10 cellular contexts compared by ENCODE assay signal in the genomic region with DNA sequence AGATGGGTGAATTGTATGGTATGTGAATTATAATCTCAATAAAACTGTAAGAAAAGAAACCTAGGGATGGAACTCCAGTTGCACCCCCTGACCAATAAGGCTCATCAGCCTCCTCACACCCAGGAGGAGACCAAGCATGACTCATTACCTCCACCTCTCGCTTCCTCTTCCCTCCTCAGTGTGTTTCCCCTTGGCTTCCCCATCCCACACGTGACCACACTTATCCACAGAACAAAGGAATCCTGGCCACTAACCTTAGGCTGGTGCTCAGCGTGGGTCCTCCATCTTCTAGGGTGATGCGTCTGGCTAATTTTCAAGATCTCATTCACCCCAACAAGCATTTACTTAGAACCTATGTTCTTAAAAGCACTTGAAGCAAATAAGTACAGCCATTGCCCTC. TPM values are rescaled to one million over a fixed set of nuclear protein-coding genes. Genes with fewer than 3 reads are reported as not detected.
DNase-seq lines count a peak whose midpoint lies in the region; ATAC-seq, FAIRE-seq and TF ChIP-seq lines count a peak whose summit lies in the region.
"Had no signal": no experiment of that assay in that cellular context is flagged by ENCODE, and none has a peak within 500 bp of the region (broad histone marks: within the 10 kb centered on the region; RNA-seq: fewer than 3 reads in every experiment).

No MANE protein-coding gene starts in this region.

- H3K36me3 Mint-ChIP-seq in naive thymus-derived CD4-positive, alpha-beta T cell, result peaks cover 0 to 5% (median 3%) of the 10 kb centered on the region in 5 donors

- peak overlapping the region in 1 of 9 donors; percentile 54 for H3K27ac Mint-ChIP-seq in naive thymus-derived CD4-positive, alpha-beta T cell
- H3K27ac Mint-ChIP-seq: nephron had no signal

- no peak for TF ChIP-seq CTCF in vagina (IDR thresholded peaks at IDR 0.05)
- no peak for TF ChIP-seq CTCF in kidney (IDR thresholded peaks at IDR 0.05; ENCODE audit: borderline replicate concordance, extremely low read depth, insufficient read depth)

- peaks cover 0 to 31% (median 0%) of the 10 kb centered on the region in 5 donors for H3K27me3 Mint-ChIP-seq in naive thymus-derived CD4-positive, alpha-beta T cell

- no peak for FAIRE-seq in kidney (lab: Jason Lieb, UNC)

- no peak overlapping the region for H3K9ac ChIP-seq in kidney (ENCODE audit: low read length in 2 of 2)

- H3K4me3 ChIP-seq in naive thymus-derived CD4-positive, alpha-beta T cell (ENCODE audit: low read length), result no peak overlapping the region
- H3K4me3 ChIP-seq in vagina, result no peak overlapping the region
- H3K4me3 ChIP-seq in kidney (ENCODE audit: low read length in 2 of 2), result no peak overlapping the region

- peaks cover 0 to 6% (median 0%) of the 10 kb centered on the region in 3 experiments for H3K9me3 ChIP-seq in naive thymus-derived CD4-positive, alpha-beta T cell (ENCODE audit: control insufficient read depth in 2 of 3, low read length in 3 of 3)
- no peaks in the 10 kb centered on the region for H3K9me3 ChIP-seq in vagina
- H3K9me3 ChIP-seq in kidney (ENCODE audit: control insufficient read depth in 1 of 2, low read length in 2 of 2), result peaks cover 0 to 3% of the 10 kb centered on the region in 2 donors

- POLR2A ChIA-PET in naive thymus-derived CD4-positive, alpha-beta T cell (lab: Charles Lee), result no interaction called here

- H3K9me3 Mint-ChIP-seq in naive thymus-derived CD4-positive, alpha-beta T cell, result peaks cover 0 to 19% (median 5%) of the 10 kb centered on the region in 11 donors

- peak; percentile 84 for ATAC-seq in naive thymus-derived CD4-positive, alpha-beta T cell
- no peak for ATAC-seq in GM21737 (IDR thresholded peaks at IDR 0.05; ENCODE audit: unreplicated experiment)

- CTCF ChIA-PET in naive thymus-derived CD4-positive, alpha-beta T cell (lab: Charles Lee), result interaction anchor here (0.6 kb wide), 1 partner anchor 133 kb away, joined by 4 read pairs; no protein-coding TSS in a partner anchor

- peaks cover 0 to 13% (median 4%) of the 10 kb centered on the region in 7 donors for H3K4me1 Mint-ChIP-seq in naive thymus-derived CD4-positive, alpha-beta T cell
- H3K4me1 Mint-ChIP-seq: nephron had no signal

- H3K4me1 ChIP-seq in naive thymus-derived CD4-positive, alpha-beta T cell (ENCODE audit: control insufficient read depth in 2 of 2, insufficient read depth in 2 of 2, low read length in 2 of 2), result no peaks in the 10 kb centered on the region
- H3K4me1 ChIP-seq in vagina (no peaks in the 10 kb centered on the region), kidney (ENCODE audit: control insufficient read depth in 1 of 2, insufficient read depth in 1 of 2, low read depth in 1 of 2, low read length in 2 of 2) (no peaks in the 10 kb centered on the region)

- H3K27ac ChIP-seq in naive thymus-derived CD4-positive, alpha-beta T cell (ENCODE audit: low read depth, low read length), result no peak overlapping the region
- H3K27ac ChIP-seq in vagina, result no peak overlapping the region
- H3K27ac ChIP-seq in kidney (ENCODE audit: low read depth in 2 of 2, low read length in 2 of 2), result no peak overlapping the region

- H3K4me3 Mint-ChIP-seq in naive thymus-derived CD4-positive, alpha-beta T cell, result no peak overlapping the region
- H3K4me3 Mint-ChIP-seq: nephron had no signal

- TF ChIP-seq POLR2A in vagina (IDR thresholded peaks at IDR 0.05), result no peak

- no peaks in the 10 kb centered on the region for H3K27me3 ChIP-seq in naive thymus-derived CD4-positive, alpha-beta T cell (ENCODE audit: control insufficient read depth in 2 of 2, insufficient read depth in 2 of 2, low read length in 2 of 2)
- no peaks in the 10 kb centered on the region for H3K27me3 ChIP-seq in vagina

- peak; percentile 41 for DNase-seq in activated naive CD4-positive, alpha-beta T cell treated with Interleukin-2 at 50 U/mL for 16 hours
- no peak for DNase-seq in activated naive CD4-positive, alpha-beta T cell treated with anti-CD3 and anti-CD28 coated beads, Interleukin-2, amount 50 U/mL, for 16 hours
- DNase-seq in activated CD4-positive, alpha-beta T cell treated with anti-CD3 and anti-CD28 coated beads, Interleukin-2, amount 50 U/mL, for 48 hours, result peak; percentile 36 to 57
- peak in 1 of 9 donors; percentile 66 for DNase-seq in naive thymus-derived CD4-positive, alpha-beta T cell
- peak; percentile 19 to 22 for DNase-seq in vagina (ENCODE audit: extremely low spot score in 2 of 2)
- DNase-seq in HUDEP-2 (lab: John Stamatoyannopoulos, UW; ENCODE audit: unreplicated experiment in 76 of 76), result no peak
- no peak for DNase-seq in kidney
- DNase-seq: HCEC 1CT had no signal

- no peaks in the 10 kb centered on the region for H3K36me3 ChIP-seq in naive thymus-derived CD4-positive, alpha-beta T cell (ENCODE audit: control insufficient read depth in 2 of 3, insufficient read depth in 3 of 3, low read length in 3 of 3)
- H3K36me3 ChIP-seq in vagina (no peaks in the 10 kb centered on the region), kidney (ENCODE audit: control insufficient read depth in 1 of 2, insufficient read depth in 2 of 2, low read length in 2 of 2) (no peaks in the 10 kb centered on the region)

- intact Hi-C loops in naive thymus-derived CD4-positive, alpha-beta T cell (cut with micrococcal nuclease), result no loop called here
- intact Hi-C loops in vagina (cut with DNase I), result no loop called here
- intact Hi-C loops in kidney (cut with DNase I), result no loop called here

RNA-seq across cellular contexts. Expression of gene MAP3K14, which starts 36.2 kb away (rescaled TPM):
- total RNA-seq in naive thymus-derived CD4-positive, alpha-beta T cell, result 10 to 100 TPM; 31.3 to 39.8 (median 34.1) TPM
- polyA plus RNA-seq in naive thymus-derived CD4-positive, alpha-beta T cell, result 10 to 100 TPM in 1 of 2 donors, 1 to 10 TPM in 1; 2.4 to 10.6 TPM
- 9.8 TPM for total RNA-seq in vagina
- 24.5 TPM for total RNA-seq in kidney
- polyA plus RNA-seq in kidney (ENCODE audit: insufficient read depth, low read depth, low replicate concordance), result 7.6 TPM

Comparison
In these comparisons a context has a peak if more than half of its experiments do, and no peak if none do; other contexts are left out.
1. DNase-seq: peak in activated naive CD4-positive, alpha-beta T cell treated with Interleukin-2 at 50 U/mL for 16 hours (single experiment), activated CD4-positive, alpha-beta T cell treated with anti-CD3 and anti-CD28 coated beads, Interleukin-2, amount 50 U/mL, for 48 hours (2 of 2) and vagina (2 of 2); none in activated naive CD4-positive, alpha-beta T cell treated with anti-CD3 and anti-CD28 coated beads, Interleukin-2, amount 50 U/mL, for 16 hours (single experiment), HUDEP-2 (0 of 76) and kidney (single experiment).